9 cellular contexts compared by ENCODE assay signal in the genomic region with DNA sequence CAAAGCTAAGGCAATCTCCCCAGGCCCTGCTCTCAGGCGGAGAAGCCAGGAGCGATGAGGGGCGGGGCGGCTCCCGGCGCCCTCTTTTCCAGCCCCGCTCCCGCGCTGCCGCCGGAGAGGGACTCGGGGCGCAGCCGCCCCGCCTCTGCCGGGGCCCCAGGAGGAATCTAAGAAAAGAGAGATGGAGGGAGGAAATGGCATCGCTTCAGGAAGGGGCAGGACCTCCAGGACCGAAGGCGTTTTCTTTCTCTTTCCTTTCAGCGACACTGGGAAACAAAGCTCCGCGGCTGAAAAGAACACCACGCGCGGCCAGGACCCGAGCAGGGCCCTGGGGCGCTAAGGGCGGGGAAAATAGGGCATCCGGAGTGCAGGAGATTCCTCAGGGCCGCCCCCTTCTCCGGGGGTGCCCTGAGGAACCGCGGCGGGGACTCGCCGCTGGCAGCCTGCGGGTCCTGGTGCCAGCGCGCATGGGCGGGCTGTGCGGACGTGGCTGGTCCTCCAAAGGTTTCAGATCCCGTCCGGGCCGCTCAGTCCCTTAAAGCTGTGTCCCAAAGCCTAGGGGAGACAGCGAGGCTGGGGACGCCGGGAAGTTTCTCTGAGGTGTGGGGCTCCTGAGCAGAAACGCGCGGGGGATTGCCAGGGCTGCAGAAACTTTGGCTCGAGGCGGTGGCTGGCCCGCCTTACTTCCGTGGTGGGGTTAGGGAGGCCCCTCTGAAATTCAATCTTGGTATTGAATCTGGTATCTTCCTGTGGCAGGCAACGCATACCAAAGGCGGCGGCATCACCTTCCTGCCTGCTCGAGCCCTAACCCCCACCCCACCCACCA. TPM values are rescaled to one million over a fixed set of nuclear protein-coding genes. Genes with fewer than 3 reads are reported as not detected.
DNase-seq lines count a peak whose midpoint lies in the region; ATAC-seq, FAIRE-seq and TF ChIP-seq lines count a peak whose summit lies in the region.
"Had no signal": no experiment of that assay in that cellular context is flagged by ENCODE, and none has a peak within 500 bp of the region (broad histone marks: within the 10 kb centered on the region; RNA-seq: fewer than 3 reads in every experiment).

No MANE protein-coding gene starts in this region.

- 0% methylated on average over 9 of the region's 59 CpGs; no CpG with 5 or more reads in 1 of the 2 experiments for whole genome bisulfite sequencing in IMR-90 (ENCODE audit: extremely low coverage in 2 of 2, insufficient read length in 1 of 2), 2 experiments
- WGBS in GM12878 (ENCODE audit: insufficient coverage, insufficient replicate concordance, low lambda C conversion rate, missing lambda C conversion rate), result 10% methylated on average over 52 of the region's 59 CpGs
- 0% methylated on average over 13 of the region's 59 CpGs for WGBS in right lobe of liver (ENCODE audit: insufficient coverage, low coverage, low lambda C conversion rate, missing lambda C conversion rate)

- no peaks in the 10 kb centered on the region for H3K79me2 ChIP-seq in GM12878 (ENCODE audit: control insufficient read depth, insufficient read depth, low read length)

- SMC1A ChIA-PET in GM12878 (lab: Charles Lee; ENCODE audit: uncharacterized antibody, unreplicated experiment), result no interaction called here

- intact Hi-C loops in CD14-positive monocyte (cut with micrococcal nuclease) (no loop called here), IMR-90 (cut with micrococcal nuclease) (no loop called here), GM12878 (cut with micrococcal nuclease; ENCODE audit: unreplicated experiment) (no loop called here), right lobe of liver (cut with DNase I) (no loop called here), tibial artery (cut with DNase I; ENCODE audit: low total_unique reads) (no loop called here)

- TF ChIP-seq EP300 in GM12878 (IDR thresholded peaks at IDR 0.05; ENCODE audit: borderline replicate concordance in 1 of 2, control insufficient read depth in 1 of 2, low read depth in 2 of 2, low read length in 2 of 2), result no peak

- H3K9me3 ChIP-seq in IMR-90 (ENCODE audit: control insufficient read depth, insufficient read depth, low read length) (peaks cover 2% of the 10 kb centered on the region), GM12878 (replicated peaks; ENCODE audit: control insufficient read depth, insufficient read depth, low read length) (no peaks in the 10 kb centered on the region; the same call in 1 of the 3 replicates), right lobe of liver (no peaks in the 10 kb centered on the region), tibial artery (no peaks in the 10 kb centered on the region)
- H3K9me3 ChIP-seq: neutrophil had no signal

- TF ChIP-seq POLR2A in IMR-90 (IDR thresholded peaks at IDR 0.05; ENCODE audit: low read depth, low read length) (no peak), GM12878 (IDR thresholded peaks at IDR 0.05; ENCODE audit: low read depth, low read length) (no peak), right lobe of liver (IDR thresholded peaks at IDR 0.05) (no peak)

- in situ Hi-C loops in IMR-90 (cut with MboI; ENCODE audit: low sequenced_read_pairs) (no loop called here), GM12878 (cut with MboI) (no loop called here)

- POLR2A ChIA-PET in IMR-90 (lab: Charles Lee; ENCODE audit: unreplicated experiment), result no interaction called here
- POLR2A ChIA-PET in GM12878 (lab: Charles Lee), result no interaction called here

- H2AK5ac ChIP-seq in IMR-90 (ENCODE audit: low read depth, low read length), result no peak overlapping the region

- no peak overlapping the region for H3K27ac Mint-ChIP-seq in CD14-positive monocyte

- peak overlapping the region; percentile 75 to 79 for H3K4me3 Mint-ChIP-seq in CD14-positive monocyte

- ATAC-seq in IMR-90 (ENCODE audit: low read depth) (peak; percentile 71), GM12878 (peak; percentile 68), right lobe of liver (peak; percentile 37 to 52 (median 46)), HG03571 (IDR thresholded peaks at IDR 0.05; ENCODE audit: unreplicated experiment) (no peak), HG02610 (IDR thresholded peaks at IDR 0.05; ENCODE audit: unreplicated experiment) (no peak)

- H3K56ac ChIP-seq in IMR-90 (ENCODE audit: extremely low read depth, insufficient read depth, low read length), result no peak overlapping the region

- peaks cover 4 to 29% (median 14%) of the 10 kb centered on the region in 7 donors for H3K9me3 Mint-ChIP-seq in CD14-positive monocyte

- no peak overlapping the region for H2BK5ac ChIP-seq in IMR-90 (ENCODE audit: low read depth, low read length, poor library complexity, severe bottlenecking)

- no peak overlapping the region for H3K14ac ChIP-seq in IMR-90 (replicated peaks; ENCODE audit: low read depth, low read length)

- no peak overlapping the region for H3K4ac ChIP-seq in IMR-90 (ENCODE audit: low read depth, low read length)

- no peaks in the 10 kb centered on the region for H3K4me1 ChIP-seq in IMR-90 (ENCODE audit: control insufficient read depth, insufficient read depth, low read length)
- no peaks in the 10 kb centered on the region for H3K4me1 ChIP-seq in GM12878 (ENCODE audit: control insufficient read depth, insufficient read depth, low read length)
- H3K4me1 ChIP-seq in right lobe of liver, result peaks cover 0 to 6% (median 0%) of the 10 kb centered on the region in 4 donors
- H3K4me1 ChIP-seq in tibial artery, result peaks cover 0 to 21% (median 13%) of the 10 kb centered on the region in 4 donors

- no peaks in the 10 kb centered on the region for H3K79me1 ChIP-seq in IMR-90 (ENCODE audit: low read depth in 1 of 2, low read length in 2 of 2)

- H2AK9ac ChIP-seq in IMR-90 (replicated peaks; ENCODE audit: low read depth, low read length, poor library complexity), result no peak overlapping the region

- H4K20me1 ChIP-seq in IMR-90 (ENCODE audit: insufficient read depth, low read length), result no peaks in the 10 kb centered on the region
- H4K20me1 ChIP-seq in GM12878 (ENCODE audit: control insufficient read depth, insufficient read depth), result no peaks in the 10 kb centered on the region

- CTCF ChIA-PET in IMR-90 (lab: Yijun Ruan, JAX) (interaction anchor here (0.7 to 0.9 kb wide), 2 partner anchors 36 to 121 kb away, joined by 3 read pairs; no protein-coding TSS in a partner anchor), GM12878 (lab: Yijun Ruan, JAX) (interaction anchor here (1.4 kb wide), 1 partner anchor 37 kb away, joined by 3 read pairs; no protein-coding TSS in a partner anchor)

- H3K23ac ChIP-seq in IMR-90 (ENCODE audit: low read depth, low read length), result no peak overlapping the region

- H3K4me3 ChIP-seq in IMR-90 (ENCODE audit: insufficient read depth, low read depth, low read length) (peak overlapping the region; percentile 38), GM12878 (peak overlapping the region; percentile 60), right lobe of liver (peak overlapping the region; percentile 43 to 57 (median 47)), tibial artery (peak overlapping the region; percentile 48 to 64)

- H3K27ac ChIP-seq in IMR-90 (ENCODE audit: insufficient read depth, low read length), result no peak overlapping the region
- H3K27ac ChIP-seq in GM12878 (ENCODE audit: control insufficient read depth, insufficient read depth), result no peak overlapping the region
- H3K27ac ChIP-seq in right lobe of liver, result no peak overlapping the region
- no peak overlapping the region for H3K27ac ChIP-seq in tibial artery
- H3K27ac ChIP-seq: neutrophil had no signal

- H2AFZ ChIP-seq in IMR-90 (replicated peaks; ENCODE audit: low read length, poor library complexity) (peak overlapping the region; percentile 83), GM12878 (ENCODE audit: control insufficient read depth, low read depth, low read length) (no peak overlapping the region)

- H3K36me3 ChIP-seq in IMR-90 (ENCODE audit: control insufficient read depth, insufficient read depth, low read length) (no peaks in the 10 kb centered on the region), GM12878 (ENCODE audit: control insufficient read depth in 2 of 2, insufficient read depth in 2 of 2, low read length in 1 of 2) (no peaks in the 10 kb centered on the region), right lobe of liver (no peaks in the 10 kb centered on the region), tibial artery (no peaks in the 10 kb centered on the region)
- H3K36me3 ChIP-seq: neutrophil had no signal

- no peak overlapping the region for H4K5ac ChIP-seq in IMR-90 (ENCODE audit: low read depth, low read length)

- H3K9me1 ChIP-seq in IMR-90 (ENCODE audit: insufficient read depth, low read length), result no peaks in the 10 kb centered on the region; the same call in 1 of the 2 replicates

- H3K27me3 ChIP-seq in IMR-90 (ENCODE audit: control insufficient read depth, insufficient read depth, low read length) (peaks cover 53% of the 10 kb centered on the region), GM12878 (replicated peaks in 1 of 2; ENCODE audit: control insufficient read depth in 2 of 2, insufficient read depth in 2 of 2, low read length in 1 of 2) (peaks cover 13 to 35% of the 10 kb centered on the region in 2 experiments), right lobe of liver (peaks cover 6 to 32% of the 10 kb centered on the region in 2 donors), tibial artery (peaks cover 0 to 81% of the 10 kb centered on the region in 2 donors)

- RAD21 ChIA-PET in GM12878 (lab: Charles Lee; ENCODE audit: unreplicated experiment), result no interaction called here

- TF ChIP-seq RAD21 in IMR-90 (IDR thresholded peaks at IDR 0.05; ENCODE audit: low read length) (no peak), GM12878 (IDR thresholded peaks at IDR 0.05; ENCODE audit: insufficient read depth, low read depth, low read length) (no peak)

- no peak overlapping the region for H2BK120ac ChIP-seq in IMR-90 (ENCODE audit: low read depth, low read length)

- BruUV-seq in IMR-90 (replicated peaks; lab: Mats Ljungman, UMichigan), result no TSS peak
- no TSS peak for BruUV-seq in GM12878 (replicated peaks; lab: Mats Ljungman, UMichigan)

- H2BK15ac ChIP-seq in IMR-90 (ENCODE audit: low read depth, low read length), result no peak overlapping the region

- H3K4me1 Mint-ChIP-seq in CD14-positive monocyte, result peaks cover 11% of the 10 kb centered on the region

- no peak overlapping the region for H3K18ac ChIP-seq in IMR-90 (ENCODE audit: low read depth, low read length)

- DNase-seq in CD14-positive monocyte (ENCODE audit: low spot score) (no peak), IMR-90 (no peak), GM12878 (ENCODE audit: low read depth, low spot score) (no peak), right lobe of liver (no peak), tibial artery (no peak), NCI-H82 treated with DMSO at 0.1 percent for 48 hours (lab: John Stamatoyannopoulos, UW; ENCODE audit: unreplicated experiment) (no peak)

- H3K36me3 Mint-ChIP-seq in CD14-positive monocyte, result peaks cover 1 to 12% of the 10 kb centered on the region in 2 donors

- no peak overlapping the region for H4K8ac ChIP-seq in IMR-90 (ENCODE audit: low read depth in 2 of 2, low read length in 2 of 2)

- peaks cover 87 to 91% (median 88%) of the 10 kb centered on the region in 3 donors for H3K27me3 Mint-ChIP-seq in CD14-positive monocyte (ENCODE audit: low read depth in 3 of 3)

- TF ChIP-seq CTCF in CD14-positive monocyte (IDR thresholded peaks at IDR 0.05), result no peak
- no peak for TF ChIP-seq CTCF in IMR-90 (conservative IDR thresholded peaks at IDR 0.05; ENCODE audit: low read depth, low read length)
- TF ChIP-seq CTCF in GM12878 (IDR thresholded peaks at IDR 0.05 in 2 of 3, conservative IDR thresholded peaks at IDR 0.05 in 1 of 3; ENCODE audit: control insufficient read depth in 2 of 3, extremely low read depth in 1 of 3, insufficient read depth in 1 of 3, low read depth in 3 of 3, low read length in 3 of 3), result no peak
- no peak for TF ChIP-seq CTCF in right lobe of liver (IDR thresholded peaks at IDR 0.05)
- no peak for TF ChIP-seq CTCF in tibial artery (IDR thresholded peaks at IDR 0.05)

- dilution Hi-C loops in IMR-90 (cut with HindIII; ENCODE audit: low sequenced_read_pairs, unreplicated experiment), result no loop called here

- H3K9ac ChIP-seq in IMR-90 (ENCODE audit: low read depth, low read length) (no peak overlapping the region), GM12878 (ENCODE audit: control insufficient read depth, insufficient read depth, low read length) (no peak overlapping the region; the same call in 1 of the 2 replicates)

- H3K4me2 ChIP-seq in IMR-90 (ENCODE audit: low read depth, low read length) (peak overlapping the region; percentile 74; the same call in 1 of the 2 replicates), GM12878 (ENCODE audit: control insufficient read depth, insufficient read depth) (peak overlapping the region; percentile 54)

- no peak overlapping the region for H4K91ac ChIP-seq in IMR-90 (ENCODE audit: insufficient read depth, low read depth, low read length)

- no peak overlapping the region for H2BK20ac ChIP-seq in IMR-90 (ENCODE audit: low read depth, low read length)

- no peak for FAIRE-seq in GM12878 (lab: Jason Lieb, UNC)

RNA-seq across cellular contexts. Expression of gene BSX, which starts 2.8 kb away (rescaled TPM):
- polyA plus RNA-seq in CD14-positive monocyte (not detected), IMR-90 (2012; rRNA removed) (not detected in 2 replicates), GM12878 (2011; rRNA removed) (not detected in 2 replicates), GM12878 (2014; fragmentation: Illumina TruSeq; extraction: Trizol) (not detected in 2 replicates), GM12878 (2014; fragmentation: Nextera tagmentation; extraction: Ambion mirVana) (not detected), GM12878 (2014; rRNA removed) (not detected in 2 replicates), GM12878 (2016; fragmentation: Nextera tagmentation; extraction: Ambion mirVana) (not detected)
- total RNA-seq in IMR-90 (2012; rRNA removed) (not detected in 2 replicates), GM12878 (2014; rRNA removed) (not detected in 2 replicates), GM12878 (2014; rRNA removed; fragmentation: Illumina TruSeq; extraction: Trizol) (not detected in 2 replicates), GM12878 (2021) (not detected in 2 replicates), right lobe of liver (not detected)
- polyA plus RNA-seq in IMR-90 (2012; cell fraction: cytosol; rRNA removed), result not detected in 2 replicates
- not detected in 2 replicates for polyA plus RNA-seq in IMR-90 (2012; cell fraction: nucleus; rRNA removed; ENCODE audit: low replicate concordance)
- total RNA-seq in GM12878 (2013; cell fraction: nucleolus; rRNA removed), result not detected in 2 replicates
- not detected for polyA plus RNA-seq in GM12878 (2011; ENCODE audit: low read depth)
- not detected in 2 replicates for polyA plus RNA-seq in GM12878 (2011; cell fraction: cytosol; rRNA removed)
- not detected in 2 replicates for polyA plus RNA-seq in GM12878 (2011; cell fraction: nucleus; rRNA removed)
- not detected in 2 replicates for polyA plus RNA-seq in GM12878 (2012)
- not detected in 2 replicates for polyA minus RNA-seq in GM12878 (2011; rRNA and poly(A)+ RNA removed)
- not detected in 2 replicates for polyA minus RNA-seq in GM12878 (2011; cell fraction: cytosol; rRNA and poly(A)+ RNA removed)
- polyA minus RNA-seq in GM12878 (2011; cell fraction: nucleus; rRNA and poly(A)+ RNA removed), result not detected in 2 replicates

Comparison
In these comparisons a context has a peak if more than half of its experiments do, and no peak if none do; other contexts are left out.
1. ATAC-seq: peak in IMR-90 (single experiment), GM12878 (single experiment) and right lobe of liver (4 of 4); none in HG03571 (single experiment) and HG02610 (single experiment).
2. Peak in every context shown above with its lines, with median percentiles within 50 percentile points of each other: H3K4me3 ChIP-seq.